Comparison of ENCODE assay signal across 20 cellular contexts in genomic region chr6:71338540-71339316, GRCh38. TPM values are rescaled to one million over a fixed set of nuclear protein-coding genes. Genes with fewer than 3 reads are reported as not detected.
DNase-seq lines count a peak whose midpoint lies in the region; ATAC-seq and TF ChIP-seq lines count a peak whose summit lies in the region.
"Had no signal": no experiment of that assay in that cellular context is flagged by ENCODE, and none has a peak within 500 bp of the region (broad histone marks: within the 10 kb centered on the region; RNA-seq: fewer than 3 reads in every experiment).

No MANE protein-coding gene starts in this region.

- H3K9me3 ChIP-seq in esophagus squamous epithelium (no peaks in the 10 kb centered on the region), SJCRH30 (replicated peaks) (no peaks in the 10 kb centered on the region)
- H3K9me3 ChIP-seq: Caco-2 had no signal

- no peak overlapping the region for H3K27ac ChIP-seq in esophagus squamous epithelium
- no peak overlapping the region for H3K27ac ChIP-seq in SJCRH30
- H3K27ac ChIP-seq: BLaER1 treated with 17β-estradiol and CSF1 and Interleukin-3, amounts not matched to agents 10 nM and 100 nM; C4-2B had no signal

- H3K27me3 ChIP-seq in esophagus squamous epithelium (no peaks in the 10 kb centered on the region), SJCRH30 (no peaks in the 10 kb centered on the region)
- H3K27me3 ChIP-seq: BLaER1 treated with 17β-estradiol and CSF1 and Interleukin-3, amounts not matched to agents 10 nM and 100 nM had no signal

- peak; percentile 77 for ATAC-seq in omental fat pad (ENCODE audit: low FRiP score)
- ATAC-seq: CD8-positive, alpha-beta T cell; GM12878 had no signal

- H3K4me3 ChIP-seq in esophagus squamous epithelium (no peak overlapping the region), SJCRH30 (no peak overlapping the region)
- H3K4me3 ChIP-seq: BLaER1 treated with 17β-estradiol and CSF1 and Interleukin-3, amounts not matched to agents 10 nM and 100 nM; GM12878 had no signal

- TF ChIP-seq CTCF in omental fat pad (IDR thresholded peaks at IDR 0.05), result no peak
- no peak for TF ChIP-seq CTCF in esophagus squamous epithelium (IDR thresholded peaks at IDR 0.05)

- intact Hi-C loops in esophagus squamous epithelium (cut with DNase I), result no loop called here

- H3K4me1 ChIP-seq in esophagus squamous epithelium, result no peaks in the 10 kb centered on the region
- H3K4me1 ChIP-seq in SJCRH30, result no peaks in the 10 kb centered on the region
- H3K4me1 ChIP-seq: Caco-2 had no signal

- DNase-seq in amniotic epithelial cell (ENCODE audit: low read depth) (peak; percentile 92), kidney tubule cell (ENCODE audit: low spot score) (peak; percentile 25), omental fat pad (ENCODE audit: low spot score) (no peak), esophagus squamous epithelium (lab: John Stamatoyannopoulos, UW) (no peak), SJCRH30 (no peak), DMS79 treated with DMSO at 0.1 percent for 48 hours (lab: John Stamatoyannopoulos, UW) (no peak)
- no peak for DNase-seq in activated CD4-positive, alpha-beta T cell treated with anti-CD3 and anti-CD28 coated beads, Interleukin-2, amount 50 U/mL, for 48 hours
- DNase-seq: 8988T; ACHN; AML-193; Caco-2; Calu3; CD4-positive, alpha-beta T cell; CD8-positive, alpha-beta T cell; DND-41; EL; GDM1 had no signal

- TF ChIP-seq POLR2A in esophagus squamous epithelium (IDR thresholded peaks at IDR 0.05), result no peak

- WGBS in esophagus squamous epithelium, 2 donors, result 75 to 85% methylated on average over 4 of the region's 4 CpGs

- no peaks in the 10 kb centered on the region for H3K36me3 ChIP-seq in esophagus squamous epithelium
- no peaks in the 10 kb centered on the region for H3K36me3 ChIP-seq in SJCRH30
- H3K36me3 ChIP-seq: BLaER1 treated with 17β-estradiol and CSF1 and Interleukin-3, amounts not matched to agents 10 nM and 100 nM had no signal

RNA-seq across cellular contexts. Expression of gene OGFRL1, which starts 50.1 kb away (rescaled TPM):
- total RNA-seq in omental fat pad (10 to 100 TPM; 46.1 to 78.5 (median 75.6) TPM), esophagus squamous epithelium (10 to 100 TPM; 36.7 to 67.9 (median 47.8) TPM)
- total RNA-seq in SJCRH30 (2014; rRNA removed; shearing (Covaris generic)), result 14.3 and 18.6 TPM in 2 replicates

Comparison
In these comparisons a context has a peak if more than half of its experiments do, and no peak if none do; other contexts are left out.
1. DNase-seq: peak in amniotic epithelial cell (single experiment) and kidney tubule cell (single experiment); none in omental fat pad (single experiment), activated CD4-positive, alpha-beta T cell treated with anti-CD3 and anti-CD28 coated beads, Interleukin-2, amount 50 U/mL, for 48 hours (0 of 2), esophagus squamous epithelium (single experiment), SJCRH30 (0 of 2) and DMS79 treated with DMSO at 0.1 percent for 48 hours (single experiment).